ENCODE assay signal across 21 cellular contexts in genomic region chr4:88628746-88629145, GRCh38.
"Had no signal": no experiment of that assay in that cellular context is flagged by ENCODE, and none has a peak within 500 bp of the region (broad histone marks: within the 10 kb centered on the region; RNA-seq: fewer than 3 reads in every experiment).

No MANE protein-coding gene starts in this region.

- H3K4me1 Mint-ChIP-seq: neural progenitor cell had no signal

- H3K36me3 Mint-ChIP-seq: neural progenitor cell had no signal

- H3K27me3 ChIP-seq: adrenal gland, brain microvascular endothelial cell, dorsolateral prefrontal cortex, heart left ventricle, neural progenitor cell, pancreas, uterus had no signal

- H2AFZ ChIP-seq: neural progenitor cell had no signal

- H3K27ac ChIP-seq: adrenal gland, brain microvascular endothelial cell, dorsolateral prefrontal cortex, heart left ventricle, neural progenitor cell, pancreas, thoracic aorta, uterus, VCaP had no signal

- H3K27ac Mint-ChIP-seq: activated naive CD4-positive, alpha-beta T cell treated with anti-CD3 and anti-CD28 coated beads for 36 hours; neural progenitor cell; stimulated activated naive CD8-positive, alpha-beta T cell treated with anti-CD3 and anti-CD28 coated beads, Interleukin-15, amount 100 ng/mL, for 72 hours had no signal

- H3K27me3 Mint-ChIP-seq: stimulated activated naive CD8-positive, alpha-beta T cell treated with anti-CD3 and anti-CD28 coated beads, Interleukin-15, amount 100 ng/mL, for 72 hours had no signal

- H3K4me1 ChIP-seq: neural progenitor cell, pancreas had no signal

- H3K9me3 ChIP-seq: adrenal gland, pancreas, thoracic aorta had no signal

- DNase-seq: activated CD4-positive, alpha-beta T cell treated with anti-CD3 and anti-CD28 coated beads for 48 hours; activated CD8-positive, alpha-beta memory T cell treated with anti-CD3 and anti-CD28 coated beads for 24 hours; activated naive CD4-positive, alpha-beta T cell treated with anti-CD3 and anti-CD28 coated beads for 36 hours; adrenal gland; brain microvascular endothelial cell; cerebellar nuclear complex; dorsolateral prefrontal cortex; foreskin fibroblast; heart left ventricle; kidney; left ventricle myocardium superior; pancreas; stimulated activated CD4-positive, alpha-beta T cell treated with anti-CD3 and anti-CD28 coated beads, Interleukin-15, amount 100 ng/mL, for 24 hours; stimulated activated CD4-positive, alpha-beta T cell treated with anti-CD3 and anti-CD28 coated beads, Interleukin-4, amount 100 ng/mL, for 24 hours; stimulated activated naive CD8-positive, alpha-beta T cell treated with anti-CD3 and anti-CD28 coated beads, Interleukin-15, amount 100 ng/mL, for 72 hours; T-helper 1 cell; uterus had no signal

- H3K9ac ChIP-seq: neural progenitor cell had no signal

- H3K36me3 ChIP-seq: adrenal gland, brain microvascular endothelial cell, neural progenitor cell, pancreas, thoracic aorta, uterus had no signal

- H3K4me2 ChIP-seq: neural progenitor cell had no signal

- ATAC-seq: esophagus mucosa; heart left ventricle; left ventricle myocardium superior; pancreas; stimulated activated naive CD8-positive, alpha-beta T cell treated with anti-CD3 and anti-CD28 coated beads, Interleukin-15, amount 100 ng/mL, for 72 hours had no signal

- H3K4me3 Mint-ChIP-seq: activated naive CD4-positive, alpha-beta T cell treated with anti-CD3 and anti-CD28 coated beads for 36 hours; neural progenitor cell; stimulated activated naive CD8-positive, alpha-beta T cell treated with anti-CD3 and anti-CD28 coated beads, Interleukin-15, amount 100 ng/mL, for 72 hours had no signal

- H3K4me3 ChIP-seq: adrenal gland, dorsolateral prefrontal cortex, heart left ventricle, neural progenitor cell, pancreas, thoracic aorta, uterus had no signal
